Comparison of ENCODE assay signal across 8 cellular contexts in the genomic region with DNA sequence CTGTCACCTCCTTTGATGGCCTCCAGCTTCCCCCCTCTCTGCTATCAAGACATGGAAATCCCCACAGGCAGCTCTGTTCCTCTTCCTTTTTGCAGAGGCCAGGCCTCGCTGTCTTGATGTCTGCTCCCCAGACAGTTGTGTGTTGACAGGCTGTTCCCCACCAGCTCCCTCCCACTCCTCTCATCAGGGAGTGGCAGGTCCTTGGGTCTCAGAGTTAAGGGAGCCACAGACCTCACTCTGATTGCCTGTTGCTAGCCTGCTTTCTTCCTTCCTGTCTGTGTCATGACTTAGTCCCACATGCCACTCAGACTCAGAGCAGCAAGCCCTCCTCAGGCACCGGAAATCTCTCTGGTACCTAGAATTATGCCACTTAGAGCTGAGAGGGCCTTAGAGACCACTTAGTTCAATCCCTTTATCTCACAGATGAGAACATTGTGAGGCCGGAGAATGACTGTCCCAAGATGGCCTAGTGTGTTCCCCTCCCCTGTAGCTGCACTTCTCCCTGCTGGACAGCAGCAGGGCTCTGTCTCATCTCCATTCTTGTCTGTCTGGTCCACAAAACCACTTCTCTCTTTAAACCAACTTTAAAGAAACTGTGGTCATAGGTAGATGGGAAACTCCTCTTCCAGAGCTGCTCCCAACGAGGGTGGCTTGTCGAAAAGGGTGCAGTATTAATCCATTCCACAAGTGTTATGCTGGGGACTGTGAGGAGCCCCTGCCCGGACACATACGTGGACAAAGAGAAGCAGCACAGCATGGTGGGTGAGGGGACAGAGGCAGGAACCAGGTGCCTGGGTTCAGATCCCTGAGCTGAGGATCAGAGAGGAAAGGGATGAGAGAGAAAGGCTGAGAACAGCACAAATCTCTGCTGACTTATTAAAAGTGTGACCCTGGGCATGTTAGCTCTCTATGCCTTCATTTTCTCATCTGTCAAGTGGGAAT. TPM values are rescaled to one million over a fixed set of nuclear protein-coding genes. Genes with fewer than 3 reads are reported as not detected.
DNase-seq lines count a peak whose midpoint lies in the region; ATAC-seq lines count a peak whose summit lies in the region.

No MANE protein-coding gene starts in this region.

- peak overlapping the region; percentile 30 to 44 for H3K27ac ChIP-seq in mucosa of rectum (ENCODE audit: low read depth in 2 of 2, low read length in 2 of 2)

- H3K27me3 Mint-ChIP-seq in activated T-helper 2 cell treated with anti-CD3 and anti-CD28 coated beads, Interferon-gamma antibody, Interleukin-2, Interleukin-4, amounts not matched to agents 10 μg/mL and 5 μg/mL and 100 μg/mL, durations not matched to agents 14 hours and 24 hours and 36 hours (ENCODE audit: low read depth) = no peaks in the 10 kb centered on the region

- DNase-seq in OCI-M1 (lab: John Stamatoyannopoulos, UW) (peak; percentile 77), NCI-H345 treated with DMSO at 0.1 percent for 48 hours (lab: John Stamatoyannopoulos, UW; ENCODE audit: unreplicated experiment) (no peak), iPS-NIHi7 (ENCODE audit: extremely low spot score) (no peak), NCI-H226 (no peak)
- DNase-seq in activated T-helper 2 cell treated with anti-CD3 and anti-CD28 coated beads, Interferon-gamma antibody, Interleukin-2, Interleukin-4, amounts not matched to agents 10 μg/mL and 5 μg/mL and 100 μg/mL, durations not matched to agents 14 hours and 24 hours and 36 hours (ENCODE audit: low spot score) = peak; percentile 62

- peaks cover 15 to 18% of the 10 kb centered on the region in 2 donors for H3K36me3 ChIP-seq in mucosa of rectum (ENCODE audit: control insufficient read depth in 2 of 2, insufficient read depth in 2 of 2, low read length in 2 of 2)

- intact Hi-C loops in activated T-helper 2 cell treated with anti-CD3 and anti-CD28 coated beads, Interferon-gamma antibody, Interleukin-2, Interleukin-4, amounts not matched to agents 10 μg/mL and 5 μg/mL and 100 μg/mL, durations not matched to agents 14 hours and 24 hours and 36 hours (cut with micrococcal nuclease) = loop anchor here (2.0 to 10.0 kb wide), 6 partner anchors 44 to 1383 kb away; partner anchors contain the start of genes ADM, EIF4G2 and USP47

- ATAC-seq in GM18870 (IDR thresholded peaks at IDR 0.05; ENCODE audit: unreplicated experiment) (peak; percentile 60), HG02870 (IDR thresholded peaks at IDR 0.05; ENCODE audit: unreplicated experiment) (peak; percentile 53)

- H3K27me3 ChIP-seq in mucosa of rectum (ENCODE audit: control insufficient read depth in 2 of 2, insufficient read depth in 2 of 2, low read length in 2 of 2) = no peaks in the 10 kb centered on the region

- no peak overlapping the region for H3K9ac ChIP-seq in mucosa of rectum (ENCODE audit: low read depth in 1 of 2, low read length in 2 of 2)

- peak overlapping the region; percentile 95 for H3K27ac Mint-ChIP-seq in activated T-helper 2 cell treated with anti-CD3 and anti-CD28 coated beads, Interferon-gamma antibody, Interleukin-2, Interleukin-4, amounts not matched to agents 10 μg/mL and 5 μg/mL and 100 μg/mL, durations not matched to agents 14 hours and 24 hours and 36 hours

- peak overlapping the region in 1 of 2 donors; percentile 16 for H3K4me3 ChIP-seq in mucosa of rectum (ENCODE audit: low read length in 2 of 2)

- H3K4me1 ChIP-seq in mucosa of rectum (ENCODE audit: control insufficient read depth in 2 of 2, insufficient read depth in 2 of 2, low read length in 2 of 2) = peaks cover 16 to 18% of the 10 kb centered on the region in 2 donors

- peaks cover 47% of the 10 kb centered on the region for H3K36me3 Mint-ChIP-seq in activated T-helper 2 cell treated with anti-CD3 and anti-CD28 coated beads, Interferon-gamma antibody, Interleukin-2, Interleukin-4, amounts not matched to agents 10 μg/mL and 5 μg/mL and 100 μg/mL, durations not matched to agents 14 hours and 24 hours and 36 hours (ENCODE audit: low read depth)

- peak overlapping the region; percentile 83 for H3K4me3 Mint-ChIP-seq in activated T-helper 2 cell treated with anti-CD3 and anti-CD28 coated beads, Interferon-gamma antibody, Interleukin-2, Interleukin-4, amounts not matched to agents 10 μg/mL and 5 μg/mL and 100 μg/mL, durations not matched to agents 14 hours and 24 hours and 36 hours (ENCODE audit: low read depth)

- H3K9me3 Mint-ChIP-seq in activated T-helper 2 cell treated with anti-CD3 and anti-CD28 coated beads, Interferon-gamma antibody, Interleukin-2, Interleukin-4, amounts not matched to agents 10 μg/mL and 5 μg/mL and 100 μg/mL, durations not matched to agents 14 hours and 24 hours and 36 hours = no peaks in the 10 kb centered on the region

- peaks cover 49% of the 10 kb centered on the region for H3K4me1 Mint-ChIP-seq in activated T-helper 2 cell treated with anti-CD3 and anti-CD28 coated beads, Interferon-gamma antibody, Interleukin-2, Interleukin-4, amounts not matched to agents 10 μg/mL and 5 μg/mL and 100 μg/mL, durations not matched to agents 14 hours and 24 hours and 36 hours (ENCODE audit: low read depth)

- H3K9me3 ChIP-seq in mucosa of rectum (ENCODE audit: control insufficient read depth in 2 of 2, low read length in 2 of 2) = no peaks in the 10 kb centered on the region

RNA-seq across cellular contexts. Expression of gene AMPD3, which starts 4.2 kb away (rescaled TPM):
- total RNA-seq in activated T-helper 2 cell treated with anti-CD3 and anti-CD28 coated beads, Interferon-gamma antibody, Interleukin-2, Interleukin-4, amounts not matched to agents 10 μg/mL and 5 μg/mL and 100 μg/mL, durations not matched to agents 14 hours and 24 hours and 36 hours = 24.8 and 26.1 TPM in 2 replicates

Comparison
In these comparisons a context has a peak if more than half of its experiments do, and no peak if none do; other contexts are left out.
1. DNase-seq: peak in OCI-M1 (single experiment) and activated T-helper 2 cell treated with anti-CD3 and anti-CD28 coated beads, Interferon-gamma antibody, Interleukin-2, Interleukin-4, amounts not matched to agents 10 μg/mL and 5 μg/mL and 100 μg/mL, durations not matched to agents 14 hours and 24 hours and 36 hours (single experiment); none in NCI-H345 treated with DMSO at 0.1 percent for 48 hours (single experiment), iPS-NIHi7 (single experiment) and NCI-H226 (single experiment).